Comparison of ENCODE assay signal across 4 cellular contexts in genomic region chr7:136605532-136606329, GRCh38.
A peak's percentile ranks its signal among the peaks of the same experiment; 100 is the strongest.
TF ChIP-seq lines count a peak whose summit lies in the region.

No MANE protein-coding gene starts in this region.

TF ChIP-seq in SK-N-SH treated with all-trans-retinoic acid at 6 μM for 48 hours, 23 proteins besides CTCF, POLR2A, EP300 and RAD21:
- TF ChIP-seq ZC3H10 (CRISPR knock-in tag; IDR thresholded peaks at IDR 0.05) (no peak), ZNF565 (CRISPR knock-in tag; conservative IDR thresholded peaks at IDR 0.05; ENCODE audit: low read depth) (no peak), SNAI2 (CRISPR knock-in tag; IDR thresholded peaks at IDR 0.05) (no peak), ISL1 (CRISPR knock-in tag; IDR thresholded peaks at IDR 0.05) (peak; percentile 94)

TF ChIP-seq in SK-N-SH, 30 proteins besides CTCF, POLR2A, EP300 and RAD21:
- TF ChIP-seq REST (IDR thresholded peaks at IDR 0.05; ENCODE audit: low read depth, low read length) = no peak
- TF ChIP-seq USF1 (IDR thresholded peaks at IDR 0.05; ENCODE audit: borderline replicate concordance, low read depth) = no peak
- TF ChIP-seq ELF1 (IDR thresholded peaks at IDR 0.05) = no peak
- no peak for TF ChIP-seq USF2 (IDR thresholded peaks at IDR 0.05; ENCODE audit: borderline replicate concordance, low read depth, low read length)
- no peak for TF ChIP-seq TEAD4 (IDR thresholded peaks at IDR 0.05; ENCODE audit: borderline replicate concordance, insufficient read depth)
- TF ChIP-seq TAF1 (IDR thresholded peaks at IDR 0.05; ENCODE audit: borderline replicate concordance, low read depth, low read length) = no peak
- TF ChIP-seq NRF1 (IDR thresholded peaks at IDR 0.05; ENCODE audit: low read depth, low read length) = no peak

TF ChIP-seq in A549, 52 proteins besides CTCF, POLR2A, EP300 and RAD21 (continued from another document):
- TF ChIP-seq KDM1A (IDR thresholded peaks at IDR 0.05; ENCODE audit: low read depth) = no peak
- no peak for TF ChIP-seq ZSCAN20 (CRISPR knock-in tag; IDR thresholded peaks at IDR 0.05)
- peak; percentile 48 for TF ChIP-seq MAFK (IDR thresholded peaks at IDR 0.05; ENCODE audit: partially characterized antibody)

TF ChIP-seq in H1, 55 proteins besides CTCF, POLR2A, EP300 and RAD21 (continued from another document):
- TF ChIP-seq TEAD4 (IDR thresholded peaks at IDR 0.05; ENCODE audit: low read depth, low read length) (no peak), TCF12 (IDR thresholded peaks at IDR 0.05; ENCODE audit: low read depth, low read length) (no peak), CBX5 (IDR thresholded peaks at IDR 0.05; ENCODE audit: low read depth, low read length) (no peak), CBX8 (IDR thresholded peaks at IDR 0.05; ENCODE audit: borderline replicate concordance, low read depth, low read length) (no peak), SP2 (IDR thresholded peaks at IDR 0.05; ENCODE audit: low read length) (no peak), E2F6 (IDR thresholded peaks at IDR 0.05) (no peak), ASH2L (IDR thresholded peaks at IDR 0.05; ENCODE audit: low read length) (no peak), NANOG (IDR thresholded peaks at IDR 0.05; ENCODE audit: insufficient read depth, low read depth, low read length, poor library complexity, severe bottlenecking) (no peak), RXRA (IDR thresholded peaks at IDR 0.05; ENCODE audit: insufficient read depth, low read depth, low read length) (no peak), POLR2AphosphoS5 (IDR thresholded peaks at IDR 0.05; ENCODE audit: low read depth, low read length) (no peak), RNF2 (IDR thresholded peaks at IDR 0.05; ENCODE audit: borderline replicate concordance, low read depth, low read length, missing control alignments, poor library complexity, severe bottlenecking) (no peak), EGR1 (IDR thresholded peaks at IDR 0.05; ENCODE audit: borderline replicate concordance, low read depth, low read length) (no peak), HDAC6 (IDR thresholded peaks at IDR 0.05; ENCODE audit: low read depth, low read length) (no peak), BRCA1 (IDR thresholded peaks at IDR 0.05; ENCODE audit: low read depth, low read length) (no peak)
